In genomic region chr11:19984048-19984742, GRCh38 we compare ENCODE assay signal across 21 cellular contexts.
A peak's percentile ranks its signal among the peaks of the same experiment; 100 is the strongest.
DNase-seq lines count a peak whose midpoint lies in the region; ATAC-seq and TF ChIP-seq lines count a peak whose summit lies in the region.
"Had no signal": no experiment of that assay in that cellular context is flagged by ENCODE, and none has a peak within 500 bp of the region (broad histone marks: within the 10 kb centered on the region; RNA-seq: fewer than 3 reads in every experiment).

No MANE protein-coding gene starts in this region.

- no peaks in the 10 kb centered on the region for H4K20me1 ChIP-seq in smooth muscle cell (ENCODE audit: low read depth)

- H3K9me3 ChIP-seq in smooth muscle cell (replicated peaks; ENCODE audit: low read depth) = no peaks in the 10 kb centered on the region
- H3K9me3 ChIP-seq: breast epithelium had no signal

- peaks cover 7% of the 10 kb centered on the region for H3K27me3 Mint-ChIP-seq in activated naive CD4-positive, alpha-beta T cell treated with anti-CD3 and anti-CD28 coated beads, Interleukin-2, amount 10 ng/mL, durations not matched to agents 7 days and 5 days
- H3K27me3 Mint-ChIP-seq: activated T-helper 17 cell treated with anti-CD3 and anti-CD28 coated beads, Interleukin-2, amount 50 U/mL, for 72 hours; dendritic cell treated with granulocyte-macrophage colony-stimulating factor and Interleukin-4, amounts not matched to agents 40 ng/mL and 50 ng/mL, for 4 days had no signal

- no peak overlapping the region for H3K27ac Mint-ChIP-seq in activated naive CD4-positive, alpha-beta T cell treated with anti-CD3 and anti-CD28 coated beads, Interleukin-2, amount 10 ng/mL, durations not matched to agents 7 days and 5 days
- H3K27ac Mint-ChIP-seq: activated T-helper 17 cell treated with anti-CD3 and anti-CD28 coated beads, Interleukin-2, amount 50 U/mL, for 72 hours; CD8-positive, alpha-beta T cell; dendritic cell treated with granulocyte-macrophage colony-stimulating factor and Interleukin-4, amounts not matched to agents 40 ng/mL and 50 ng/mL, for 4 days had no signal

- no peaks in the 10 kb centered on the region for H3K27me3 ChIP-seq in smooth muscle cell (ENCODE audit: low read depth)
- H3K27me3 ChIP-seq: breast epithelium had no signal

- H3K4me1 Mint-ChIP-seq in activated naive CD4-positive, alpha-beta T cell treated with anti-CD3 and anti-CD28 coated beads, Interleukin-2, amount 10 ng/mL, durations not matched to agents 7 days and 5 days = no peaks in the 10 kb centered on the region
- H3K4me1 Mint-ChIP-seq: activated T-helper 17 cell treated with anti-CD3 and anti-CD28 coated beads, Interleukin-2, amount 50 U/mL, for 72 hours; neural crest cell had no signal

- H3K9ac ChIP-seq in smooth muscle cell (ENCODE audit: low read depth) = no peak overlapping the region
- H3K9ac ChIP-seq: KMS-11 had no signal

- H3K36me3 Mint-ChIP-seq in activated naive CD4-positive, alpha-beta T cell treated with anti-CD3 and anti-CD28 coated beads, Interleukin-2, amount 10 ng/mL, durations not matched to agents 7 days and 5 days = no peaks in the 10 kb centered on the region
- H3K36me3 Mint-ChIP-seq: CD8-positive, alpha-beta T cell had no signal

- TF ChIP-seq CTCF in GM12865 (IDR thresholded peaks at IDR 0.05; ENCODE audit: insufficient read depth, low read depth, low read length, missing control alignments) = no peak
- TF ChIP-seq CTCF in smooth muscle cell (IDR thresholded peaks at IDR 0.05; ENCODE audit: borderline replicate concordance, insufficient read depth, poor library complexity, severe bottlenecking) = no peak

- no peak overlapping the region for H3K4me3 ChIP-seq in GM12865 (ENCODE audit: low read depth, low read length)
- H3K4me3 ChIP-seq in smooth muscle cell = no peak overlapping the region
- H3K4me3 ChIP-seq: breast epithelium had no signal

- no peak overlapping the region for H3K4me3 Mint-ChIP-seq in activated naive CD4-positive, alpha-beta T cell treated with anti-CD3 and anti-CD28 coated beads, Interleukin-2, amount 10 ng/mL, durations not matched to agents 7 days and 5 days
- H3K4me3 Mint-ChIP-seq: activated T-helper 17 cell treated with anti-CD3 and anti-CD28 coated beads, Interleukin-2, amount 50 U/mL, for 72 hours; CD8-positive, alpha-beta T cell; dendritic cell treated with granulocyte-macrophage colony-stimulating factor and Interleukin-4, amounts not matched to agents 40 ng/mL and 50 ng/mL, for 4 days; neural crest cell had no signal

- CTCF ChIA-PET in activated naive CD4-positive, alpha-beta T cell treated with anti-CD3 and anti-CD28 coated beads, Interleukin-2, amount 10 ng/mL, durations not matched to agents 7 days and 5 days (lab: Charles Lee) = interaction anchor here (0.6 kb wide), 1 partner anchor 19 kb away, joined by 3 read pairs; no protein-coding TSS in a partner anchor

- H3F3A ChIP-seq in smooth muscle cell (ENCODE audit: low read depth) = peaks cover 43% of the 10 kb centered on the region

- no peak overlapping the region for H3K4me2 ChIP-seq in smooth muscle cell
- H3K4me2 ChIP-seq: KMS-11 had no signal

- WGBS in smooth muscle cell (ENCODE audit: low lambda C conversion rate) = 95% methylated on average over 8 of the region's 8 CpGs

- H3K27ac ChIP-seq in epithelial cell of prostate = peak overlapping the region; percentile 15
- H3K27ac ChIP-seq in smooth muscle cell (ENCODE audit: low read depth) = peak overlapping the region; percentile 70
- H3K27ac ChIP-seq: KMS-11, RWPE1 had no signal

- no peaks in the 10 kb centered on the region for H3K79me2 ChIP-seq in smooth muscle cell (ENCODE audit: low read depth)

- no peaks in the 10 kb centered on the region for H3K36me3 ChIP-seq in smooth muscle cell (ENCODE audit: low read depth)
- H3K36me3 ChIP-seq: breast epithelium had no signal

- no peak overlapping the region for H2AFZ ChIP-seq in smooth muscle cell (ENCODE audit: low read depth)

- peak; percentile 9 for DNase-seq in GM12865 (ENCODE audit: low read depth)
- DNase-seq in epithelial cell of prostate (ENCODE audit: low read depth, low spot score) = no peak
- no peak for DNase-seq in smooth muscle cell (lab: John Stamatoyannopoulos, UW; ENCODE audit: unreplicated experiment)
- DNase-seq in activated naive CD4-positive, alpha-beta T cell treated with anti-CD3 and anti-CD28 coated beads, Interleukin-2, amount 10 ng/mL, durations not matched to agents 7 days and 5 days = no peak
- DNase-seq in DMS114 treated with DMSO at 0.1 percent for 48 hours (lab: John Stamatoyannopoulos, UW; ENCODE audit: unreplicated experiment) = no peak
- DNase-seq in SKM-1 treated with dmso at 0.1 percent for 144 hours (lab: John Stamatoyannopoulos, UW; ENCODE audit: unreplicated experiment) = no peak
- DNase-seq: CD8-positive, alpha-beta T cell; DND-41; H7; NCI-H2081; NCI-H524 treated with DMSO at 0.1 percent for 48 hours; small intestine; stimulated activated CD4-positive, alpha-beta T cell treated with anti-CD3 and anti-CD28 coated beads, Interleukin-4, amount 100 ng/mL, for 24 hours had no signal

- H3K9me3 Mint-ChIP-seq in activated naive CD4-positive, alpha-beta T cell treated with anti-CD3 and anti-CD28 coated beads, Interleukin-2, amount 10 ng/mL, durations not matched to agents 7 days and 5 days = no peaks in the 10 kb centered on the region
- H3K9me3 Mint-ChIP-seq: activated T-helper 17 cell treated with anti-CD3 and anti-CD28 coated beads, Interleukin-2, amount 50 U/mL, for 72 hours; CD8-positive, alpha-beta T cell; dendritic cell treated with granulocyte-macrophage colony-stimulating factor and Interleukin-4, amounts not matched to agents 40 ng/mL and 50 ng/mL, for 4 days; neural crest cell had no signal

- ATAC-seq in HG03354 (IDR thresholded peaks at IDR 0.05; ENCODE audit: poor library complexity, severe bottlenecking, unreplicated experiment) = peak; percentile 58
- ATAC-seq in GM21529 (IDR thresholded peaks at IDR 0.05; ENCODE audit: unreplicated experiment) = no peak
- ATAC-seq: activated T-helper 17 cell treated with anti-CD3 and anti-CD28 coated beads, Interleukin-2, amount 50 U/mL, for 72 hours; CD8-positive, alpha-beta T cell had no signal

- peaks cover 38% of the 10 kb centered on the region for H3K4me1 ChIP-seq in smooth muscle cell (ENCODE audit: low read depth)
- H3K4me1 ChIP-seq: breast epithelium had no signal
